20 cellular contexts compared by ENCODE assay signal in the genomic region with DNA sequence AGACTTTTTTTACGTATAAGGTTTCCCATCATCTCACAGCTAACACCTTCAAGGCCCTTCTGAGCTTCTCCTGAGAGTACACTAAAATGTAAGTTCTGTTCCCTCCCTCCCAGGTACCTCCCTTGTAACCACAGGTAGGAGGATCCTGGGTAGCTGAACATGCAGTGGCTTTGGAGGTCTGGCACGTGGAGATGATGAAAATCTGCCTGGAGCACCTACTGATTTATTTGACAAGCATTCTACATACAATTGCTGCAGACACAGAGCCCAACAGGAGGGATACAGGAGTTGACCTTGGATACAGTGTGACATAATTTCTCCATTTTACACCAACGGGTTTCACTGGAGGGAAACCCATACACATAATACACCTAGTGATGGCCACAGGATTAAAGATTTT.
DNase-seq lines count a peak whose midpoint lies in the region; ATAC-seq and TF ChIP-seq lines count a peak whose summit lies in the region.
"Had no signal": no experiment of that assay in that cellular context is flagged by ENCODE, and none has a peak within 500 bp of the region (broad histone marks: within the 10 kb centered on the region; RNA-seq: fewer than 3 reads in every experiment).

No MANE protein-coding gene starts in this region.

- H3K27ac Mint-ChIP-seq in MCF 10A (ENCODE audit: low read depth, unreplicated experiment): no peak overlapping the region
- H3K27ac Mint-ChIP-seq: B cell; CD4-positive, CD25-positive, alpha-beta regulatory T cell; CD8-positive, alpha-beta T cell had no signal

- BruUV-seq in mammary epithelial cell (replicated peaks; lab: Mats Ljungman, UMichigan) (no TSS peak), MCF 10A (replicated peaks; lab: Mats Ljungman, UMichigan) (no TSS peak)

- no peak overlapping the region for H3K9ac ChIP-seq in mammary epithelial cell (ENCODE audit: insufficient read depth, low read length)
- H3K9ac ChIP-seq: BLaER1, GM23248 had no signal

- H3K27ac ChIP-seq in mammary epithelial cell (ENCODE audit: insufficient read depth, low read depth, low read length) (no peak overlapping the region), esophagus muscularis mucosa (replicated peaks in 1 of 4) (no peak overlapping the region)
- H3K27ac ChIP-seq: 22Rv1, BLaER1, C4-2B, GM23248 had no signal

- POLR2A ChIA-PET in MCF 10A (lab: Yijun Ruan, JAX): interaction anchor here (0.6 kb wide), 1 partner anchor 300 kb away, joined by 3 read pairs; no protein-coding TSS in a partner anchor

- 67% methylated on average over 3 of the region's 3 CpGs for WGBS in mammary epithelial cell (ENCODE audit: low coverage, missing lambda C conversion rate)
- WGBS in esophagus muscularis mucosa: 82% methylated on average over 3 of the region's 3 CpGs

- TF ChIP-seq POLR2A in esophagus muscularis mucosa (IDR thresholded peaks at IDR 0.05; ENCODE audit: low read depth): no peak

- intact Hi-C loops in mammary epithelial cell (cut with micrococcal nuclease): no loop called here
- intact Hi-C loops in MCF 10A (cut with micrococcal nuclease): no loop called here
- intact Hi-C loops in esophagus muscularis mucosa (cut with DNase I): no loop called here

- no peak for ATAC-seq in GM19463 (IDR thresholded peaks at IDR 0.05; ENCODE audit: unreplicated experiment)
- ATAC-seq: CD8-positive, alpha-beta T cell had no signal

- in situ Hi-C loops in mammary epithelial cell (cut with MboI; ENCODE audit: low sequenced_read_pairs in 2 of 2): no loop called here

- H3K27me3 Mint-ChIP-seq in MCF 10A (ENCODE audit: insufficient read depth, unreplicated experiment): no peaks in the 10 kb centered on the region
- H3K27me3 Mint-ChIP-seq: B cell; CD4-positive, CD25-positive, alpha-beta regulatory T cell had no signal

- H3K4me3 ChIP-seq in mammary epithelial cell (replicated peaks in 1 of 3; ENCODE audit: insufficient read depth in 1 of 3, low read depth in 2 of 3, low read length in 3 of 3) (no peak overlapping the region), esophagus muscularis mucosa (no peak overlapping the region)
- H3K4me3 ChIP-seq: BLaER1, GM23248 had no signal

- no peaks in the 10 kb centered on the region for H3K36me3 ChIP-seq in mammary epithelial cell (ENCODE audit: insufficient read depth, low read length)
- peaks cover 0 to 20% (median 0%) of the 10 kb centered on the region in 4 donors for H3K36me3 ChIP-seq in esophagus muscularis mucosa

- no peak overlapping the region for H3K4me2 ChIP-seq in mammary epithelial cell (ENCODE audit: insufficient read depth, low read depth, low read length)

- H3K4me1 ChIP-seq in mammary epithelial cell (ENCODE audit: insufficient read depth, low read length): no peaks in the 10 kb centered on the region
- H3K4me1 ChIP-seq in esophagus muscularis mucosa: no peaks in the 10 kb centered on the region
- H3K4me1 ChIP-seq: Caco-2 had no signal

- H3K9me3 Mint-ChIP-seq in MCF 10A (ENCODE audit: unreplicated experiment): no peaks in the 10 kb centered on the region

- peak overlapping the region; percentile 0 for H2AFZ ChIP-seq in mammary epithelial cell (ENCODE audit: low read depth, low read length)
- H2AFZ ChIP-seq: GM23248 had no signal

- CTCF ChIA-PET in mammary epithelial cell (lab: Charles Lee; ENCODE audit: low non-redundant PET) (no interaction called here), MCF 10A (lab: Yijun Ruan, JAX) (interaction anchor here (0.6 kb wide), 1 partner anchor 10 kb away, joined by 3 read pairs; no protein-coding TSS in a partner anchor)

- DNase-seq in NCI-H2107 treated with DMSO at 0.1 percent for 48 hours (lab: John Stamatoyannopoulos, UW; ENCODE audit: unreplicated experiment) (peak; percentile 19), NCI-H2107 (lab: John Stamatoyannopoulos, UW) (no peak), mammary epithelial cell (no peak), MCF 10A (ENCODE audit: unreplicated experiment) (no peak), esophagus muscularis mucosa (ENCODE audit: extremely low spot score) (peak; percentile 74), EL (no peak)
- DNase-seq: Caco-2; CD4-positive, CD25-positive, alpha-beta regulatory T cell; CD8-positive, alpha-beta T cell; DMS 273 treated with DMSO at 0.1 percent for 48 hours; DMS79; GF-D8; GM23248; H7; HCEC 1CT had no signal

- no peak for TF ChIP-seq EP300 in esophagus muscularis mucosa (IDR thresholded peaks at IDR 0.05)

- no peaks in the 10 kb centered on the region for H3K9me3 ChIP-seq in mammary epithelial cell (replicated peaks; ENCODE audit: insufficient read depth, low read length)
- peaks cover 0 to 4% (median 0%) of the 10 kb centered on the region in 4 donors for H3K9me3 ChIP-seq in esophagus muscularis mucosa
- H3K9me3 ChIP-seq: Caco-2 had no signal

- TF ChIP-seq CTCF in mammary epithelial cell (conservative IDR thresholded peaks at IDR 0.05 in 1 of 2, IDR thresholded peaks at IDR 0.05 in 1 of 2; ENCODE audit: extremely low read depth in 1 of 2, insufficient read depth in 1 of 2, low read depth in 1 of 2, low read length in 2 of 2) (no peak), MCF 10A (IDR thresholded peaks at IDR 0.05; ENCODE audit: unreplicated experiment) (no peak), esophagus muscularis mucosa (IDR thresholded peaks at IDR 0.05) (no peak)

- no peaks in the 10 kb centered on the region for H4K20me1 ChIP-seq in mammary epithelial cell (ENCODE audit: insufficient read depth, low read length)
- H4K20me1 ChIP-seq: BLaER1 had no signal

- H3K27me3 ChIP-seq in mammary epithelial cell (ENCODE audit: insufficient read depth, low read length) (no peaks in the 10 kb centered on the region), esophagus muscularis mucosa (no peaks in the 10 kb centered on the region)
- H3K27me3 ChIP-seq: BLaER1 had no signal

- H3K4me1 Mint-ChIP-seq in MCF 10A (ENCODE audit: insufficient read depth, unreplicated experiment): no peaks in the 10 kb centered on the region
- H3K4me1 Mint-ChIP-seq: CD4-positive, CD25-positive, alpha-beta regulatory T cell had no signal

- H3K4me3 Mint-ChIP-seq in MCF 10A (ENCODE audit: unreplicated experiment): no peak overlapping the region
- H3K4me3 Mint-ChIP-seq: B cell; CD4-positive, CD25-positive, alpha-beta regulatory T cell; CD8-positive, alpha-beta T cell had no signal

- no peaks in the 10 kb centered on the region for H3K79me2 ChIP-seq in mammary epithelial cell (ENCODE audit: insufficient read depth, low read length)

- no peaks in the 10 kb centered on the region for H3K36me3 Mint-ChIP-seq in MCF 10A (ENCODE audit: insufficient read depth, unreplicated experiment)
- H3K36me3 Mint-ChIP-seq: CD4-positive, CD25-positive, alpha-beta regulatory T cell; CD8-positive, alpha-beta T cell had no signal

- dilution Hi-C loops in mammary epithelial cell (cut with HindIII; ENCODE audit: low sequenced_read_pairs): no loop called here

Comparison
In these comparisons a context has a peak if more than half of its experiments do, and no peak if none do; other contexts are left out.
1. DNase-seq: peak in NCI-H2107 treated with DMSO at 0.1 percent for 48 hours (single experiment) and esophagus muscularis mucosa (single experiment); none in NCI-H2107 (single experiment), mammary epithelial cell (single experiment), MCF 10A (single experiment) and EL (single experiment).